In genomic region chr1:89524369-89525168, GRCh38 we compare ENCODE assay signal across 8 cellular contexts. TPM values are rescaled to one million over a fixed set of nuclear protein-coding genes. Genes with fewer than 3 reads are reported as not detected.
DNase-seq lines count a peak whose midpoint lies in the region; ATAC-seq, FAIRE-seq and TF ChIP-seq lines count a peak whose summit lies in the region.

TSS of gene LRRC8B (plus strand) at chr1:89524829. CDS start at chr1:89582651, 57,822 bp downstream.

- H3K27me3 ChIP-seq in astrocyte (ENCODE audit: insufficient read depth, low read length) (peaks cover 2% of the 10 kb centered on the region), rectal smooth muscle tissue (ENCODE audit: control insufficient read depth, insufficient read depth, low read length) (no peaks in the 10 kb centered on the region), aorta (ENCODE audit: control insufficient read depth in 1 of 2, insufficient read depth in 2 of 2, low read length in 1 of 2) (no peaks in the 10 kb centered on the region)

- peaks cover 4% of the 10 kb centered on the region for H3K4me1 Mint-ChIP-seq in astrocyte (ENCODE audit: low read depth, unreplicated experiment)

- TF ChIP-seq CTCF in GM13977 (IDR thresholded peaks at IDR 0.05; ENCODE audit: extremely low read depth, insufficient read depth, missing control alignments) (no peak), astrocyte (IDR thresholded peaks at IDR 0.05; ENCODE audit: insufficient read depth, low read depth, low read length) (no peak)

- peak within 1 kb of the TSS; percentile 36 for H3K27ac Mint-ChIP-seq in astrocyte (ENCODE audit: unreplicated experiment)

- H3K79me2 ChIP-seq in astrocyte (ENCODE audit: insufficient read depth, low read length): no peaks in the 10 kb centered on the region

- peak within 1 kb of the TSS; percentile 98 for H2AFZ ChIP-seq in astrocyte (ENCODE audit: low read depth, low read length)

- FAIRE-seq in astrocyte (lab: Jason Lieb, UNC): no peak

- H3K36me3 ChIP-seq in astrocyte (ENCODE audit: insufficient read depth, low read length) (no peaks in the 10 kb centered on the region), rectal smooth muscle tissue (ENCODE audit: control insufficient read depth, insufficient read depth, low read length) (no peaks in the 10 kb centered on the region), aorta (ENCODE audit: control insufficient read depth in 1 of 2, insufficient read depth in 2 of 2, low read length in 1 of 2) (no peaks in the 10 kb centered on the region)

- DNase-seq in GM13977 (ENCODE audit: low spot score): peak; percentile 90
- peak; percentile 95 for DNase-seq in NCI-H146 (lab: John Stamatoyannopoulos, UW)
- DNase-seq in T-helper 22 cell (ENCODE audit: low read depth): peak; percentile 80
- peak; percentile 72 for DNase-seq in astrocyte (ENCODE audit: low read depth)
- peak; percentile 87 for DNase-seq in hepatic stellate cell (ENCODE audit: low spot score)
- peak; percentile 93 to 97 for DNase-seq in aorta

- peak within 1 kb of the TSS; percentile 90 for H3K4me3 Mint-ChIP-seq in astrocyte (ENCODE audit: unreplicated experiment)

- WGBS in aorta, 2 donors: 0% methylated on average over 76 to 85 of the region's 85 CpGs

- peak within 1 kb of the TSS; percentile 84 for H3K4me3 ChIP-seq in astrocyte (ENCODE audit: insufficient read depth, low read depth, low read length)
- peak within 1 kb of the TSS; percentile 100 for H3K4me3 ChIP-seq in rectal smooth muscle tissue (ENCODE audit: low read length)
- H3K4me3 ChIP-seq in aorta (ENCODE audit: low read length in 2 of 2): peak within 1 kb of the TSS; percentile 56 to 69

- H3K9me3 Mint-ChIP-seq in astrocyte (ENCODE audit: unreplicated experiment): no peaks in the 10 kb centered on the region

- ATAC-seq in HG02759 (IDR thresholded peaks at IDR 0.05; ENCODE audit: unreplicated experiment) (peak; percentile 90), aorta (ENCODE audit: low FRiP score) (peak; percentile 99)

- intact Hi-C loops in aorta (cut with DNase I): loop anchor here in 1 of 2 donors (10.0 kb wide), 1 partner anchor 470 kb away; the partner anchor contains the start of gene ZNF326

- H3K27me3 Mint-ChIP-seq in astrocyte (ENCODE audit: low read depth, unreplicated experiment): no peaks in the 10 kb centered on the region

- H4K20me1 ChIP-seq in astrocyte (ENCODE audit: insufficient read depth, low read length): no peaks in the 10 kb centered on the region

- peak within 1 kb of the TSS; percentile 85 for H3K9ac ChIP-seq in astrocyte (ENCODE audit: low read length)
- H3K9ac ChIP-seq in rectal smooth muscle tissue (ENCODE audit: low read length): peak within 1 kb of the TSS; percentile 89

- H3K27ac ChIP-seq in astrocyte (ENCODE audit: low read depth, low read length) (peak within 1 kb of the TSS; percentile 73), rectal smooth muscle tissue (ENCODE audit: low read depth, low read length) (peak within 1 kb of the TSS; percentile 72), aorta (ENCODE audit: low read depth in 1 of 2, low read length in 2 of 2) (no peak within 1 kb of the TSS)

- no peaks in the 10 kb centered on the region for H3K36me3 Mint-ChIP-seq in astrocyte (ENCODE audit: low read depth, unreplicated experiment)

- H3K4me1 ChIP-seq in astrocyte (ENCODE audit: insufficient read depth, low read length) (peaks cover 14% of the 10 kb centered on the region), rectal smooth muscle tissue (ENCODE audit: control insufficient read depth, insufficient read depth, low read length) (peaks cover 3% of the 10 kb centered on the region), aorta (ENCODE audit: control insufficient read depth in 1 of 2, insufficient read depth in 2 of 2, low read length in 2 of 2) (no peaks in the 10 kb centered on the region)

- H3K9me3 ChIP-seq in astrocyte (ENCODE audit: insufficient read depth, low read depth, low read length) (no peaks in the 10 kb centered on the region), aorta (ENCODE audit: control insufficient read depth, low read length) (no peaks in the 10 kb centered on the region)

- peak within 1 kb of the TSS; percentile 99 for H3K4me2 ChIP-seq in astrocyte (ENCODE audit: low read length)

- in situ Hi-C loops in GM13977 (cut with MboI; ENCODE audit: low pct_unique_long_range_greater_than_20kb, low sequenced_read_pairs, unreplicated experiment): loop anchor here (25.0 kb wide), 1 partner anchor 238 kb away; no protein-coding TSS in a partner anchor

RNA-seq across cellular contexts. Expression of gene LRRC8B, which starts in this region (rescaled TPM):
- total RNA-seq in astrocyte (6.3 and 6.4 TPM in 2 replicates), aorta (1 to 10 TPM; 4.4 to 5.9 TPM)
- under 1 TPM; 0.72 to 0.88 TPM for polyA plus RNA-seq in aorta

Comparison
In these comparisons a context has a peak if more than half of its experiments do, and no peak if none do; other contexts are left out.
1. H3K27ac ChIP-seq: peak in astrocyte (single experiment) and rectal smooth muscle tissue (single experiment); none in aorta (0 of 2).
2. Peak in every context shown above with its lines, with median percentiles within 50 percentile points of each other: DNase-seq and H3K4me3 ChIP-seq.